Comparison of ENCODE assay signal across 22 cellular contexts in genomic region chr18:5510109-5510846, GRCh38. TPM values are rescaled to one million over a fixed set of nuclear protein-coding genes. Genes with fewer than 3 reads are reported as not detected.
DNase-seq lines count a peak whose midpoint lies in the region; ATAC-seq and TF ChIP-seq lines count a peak whose summit lies in the region.
"Had no signal": no experiment of that assay in that cellular context is flagged by ENCODE, and none has a peak within 500 bp of the region (broad histone marks: within the 10 kb centered on the region; RNA-seq: fewer than 3 reads in every experiment).

No MANE protein-coding gene starts in this region.

- peak; percentile 60 for DNase-seq in NCI-H69 (lab: John Stamatoyannopoulos, UW)
- DNase-seq in brain microvascular endothelial cell: peak; percentile 64
- DNase-seq in iris pigment epithelial cell (ENCODE audit: low read depth): peak; percentile 13
- no peak for DNase-seq in smooth muscle cell (lab: John Stamatoyannopoulos, UW; ENCODE audit: unreplicated experiment)
- no peak for DNase-seq in COLO829 (ENCODE audit: low spot score)
- DNase-seq: activated CD4-positive, alpha-beta T cell treated with anti-CD3 and anti-CD28 coated beads for 1 hour; activated naive CD4-positive, alpha-beta T cell treated with Interleukin-2 at 50 U/mL for 16 hours; activated T-cell treated with anti-CD3 and anti-CD28 coated beads, Interleukin-2, amount 50 U/mL, for 24 hours; CD4-positive, alpha-beta memory T cell; DMS153; effector CD4-positive, alpha-beta T cell; GDM1; KG1; NCI-H1436; NCI-H524 treated with DMSO at 0.1 percent for 48 hours; nephron progenitor cell; substantia nigra had no signal

- peak overlapping the region; percentile 45 for H3K27ac ChIP-seq in brain microvascular endothelial cell
- peak overlapping the region; percentile 58 for H3K27ac ChIP-seq in smooth muscle cell (ENCODE audit: low read depth)
- H3K27ac ChIP-seq: esophagus muscularis mucosa had no signal

- H3K27me3 ChIP-seq in brain microvascular endothelial cell (replicated peaks) (no peaks in the 10 kb centered on the region), smooth muscle cell (ENCODE audit: low read depth) (no peaks in the 10 kb centered on the region)

- H3K79me2 ChIP-seq in smooth muscle cell (ENCODE audit: low read depth): peaks cover 20% of the 10 kb centered on the region

- peak overlapping the region; percentile 41 for H3K4me2 ChIP-seq in smooth muscle cell

- H3F3A ChIP-seq in smooth muscle cell (ENCODE audit: low read depth): no peaks in the 10 kb centered on the region

- H3K36me3 ChIP-seq in brain microvascular endothelial cell (replicated peaks) (no peaks in the 10 kb centered on the region), smooth muscle cell (ENCODE audit: low read depth) (no peaks in the 10 kb centered on the region)
- H3K36me3 ChIP-seq: esophagus muscularis mucosa had no signal

- no peaks in the 10 kb centered on the region for H3K9me3 ChIP-seq in smooth muscle cell (replicated peaks; ENCODE audit: low read depth)
- H3K9me3 ChIP-seq: esophagus muscularis mucosa had no signal

- no peak overlapping the region for H2AFZ ChIP-seq in smooth muscle cell (ENCODE audit: low read depth)

- TF ChIP-seq CTCF in brain microvascular endothelial cell (IDR thresholded peaks at IDR 0.05; ENCODE audit: low read depth, low read length, missing control alignments) (no peak), smooth muscle cell (IDR thresholded peaks at IDR 0.05; ENCODE audit: borderline replicate concordance, insufficient read depth, poor library complexity, severe bottlenecking) (no peak)

- no peak overlapping the region for H3K9ac ChIP-seq in smooth muscle cell (ENCODE audit: low read depth)

- 59% methylated on average over 8 of the region's 8 CpGs for WGBS in smooth muscle cell (ENCODE audit: low lambda C conversion rate)

- ATAC-seq in GM21360 (IDR thresholded peaks at IDR 0.05; ENCODE audit: unreplicated experiment): no peak
- ATAC-seq in GM18498 (IDR thresholded peaks at IDR 0.05; ENCODE audit: unreplicated experiment): no peak
- ATAC-seq: HCT116, sciatic nerve had no signal

- H4K20me1 ChIP-seq in smooth muscle cell (ENCODE audit: low read depth): no peaks in the 10 kb centered on the region

- peaks cover 8% of the 10 kb centered on the region for H3K4me1 ChIP-seq in smooth muscle cell (ENCODE audit: low read depth)

- H3K4me3 ChIP-seq in brain microvascular endothelial cell (ENCODE audit: low read depth, low read length) (no peak overlapping the region), smooth muscle cell (no peak overlapping the region)
- H3K4me3 ChIP-seq: esophagus muscularis mucosa had no signal

- in situ Hi-C loops in brain microvascular endothelial cell (cut with HindIII; ENCODE audit: low pct_ligation_motif_present, low sequenced_read_pairs): no loop called here

RNA-seq across cellular contexts. Expression of gene EPB41L3, which starts 33.5 kb away (rescaled TPM):
- 22.5 and 26.9 TPM in 2 replicates for total RNA-seq in smooth muscle cell
- polyA plus RNA-seq in smooth muscle cell: 11.5 and 29.7 TPM in 2 replicates

Comparison
In these comparisons a context has a peak if more than half of its experiments do, and no peak if none do; other contexts are left out.
1. DNase-seq: peak in NCI-H69 (single experiment), brain microvascular endothelial cell (single experiment) and iris pigment epithelial cell (single experiment); none in smooth muscle cell (single experiment) and COLO829 (single experiment).